ENCODE assay signal across 20 cellular contexts in genomic region chr10:58107506-58107905, GRCh38.
DNase-seq lines count a peak whose midpoint lies in the region; ATAC-seq and TF ChIP-seq lines count a peak whose summit lies in the region.
"Had no signal": no experiment of that assay in that cellular context is flagged by ENCODE, and none has a peak within 500 bp of the region (broad histone marks: within the 10 kb centered on the region; RNA-seq: fewer than 3 reads in every experiment).

No MANE protein-coding gene starts in this region.

- TF ChIP-seq CTCF in AG09309 (IDR thresholded peaks at IDR 0.05; ENCODE audit: control insufficient read depth, insufficient read depth, low read depth, low read length, missing control alignments): no peak
- no peak for TF ChIP-seq CTCF in astrocyte of the cerebellum (IDR thresholded peaks at IDR 0.05; ENCODE audit: low read depth, low read length, missing control alignments)

- TF ChIP-seq POLR2A in GM18505 (IDR thresholded peaks at IDR 0.05; ENCODE audit: borderline replicate concordance, extremely low read depth, insufficient read depth, insufficient read length): no peak

- H3K4me3 ChIP-seq in AG09309 (ENCODE audit: control insufficient read depth, low read depth, low read length) (no peak overlapping the region), astrocyte of the cerebellum (ENCODE audit: low read depth, low read length) (no peak overlapping the region)
- H3K4me3 ChIP-seq: body of pancreas, suprapubic skin had no signal

- in situ Hi-C loops in astrocyte of the cerebellum (cut with HindIII; ENCODE audit: low sequenced_read_pairs): loop anchor here (25.0 kb wide), 1 partner anchor 770 kb away; no protein-coding TSS in a partner anchor

- ATAC-seq in GM18505 (IDR thresholded peaks at IDR 0.05; ENCODE audit: unreplicated experiment) (no peak), GM18498 (IDR thresholded peaks at IDR 0.05; ENCODE audit: unreplicated experiment) (no peak), HG02763 (IDR thresholded peaks at IDR 0.05; ENCODE audit: unreplicated experiment) (no peak)
- ATAC-seq: body of pancreas, T-helper 17 cell had no signal

- peak; percentile 66 for DNase-seq in AG09309 (ENCODE audit: low read depth)
- peak; percentile 86 for DNase-seq in HS-5 (ENCODE audit: low read depth)
- peak; percentile 78 for DNase-seq in astrocyte of the cerebellum (ENCODE audit: low read depth)
- DNase-seq in iris pigment epithelial cell (ENCODE audit: low read depth): peak; percentile 37
- no peak for DNase-seq in activated CD4-positive, alpha-beta T cell treated with anti-CD3 and anti-CD28 coated beads, Interleukin-2, amount 50 U/mL, for 48 hours
- DNase-seq: activated CD4-positive, alpha-beta T cell treated with anti-CD3 and anti-CD28 coated beads, Interleukin-2, amount 50 U/mL, for 1 hour; BE2C; body of pancreas; effector CD4-positive, alpha-beta T cell; glutamatergic neuron; Karpas-422; NCI-H1930; NCI-H526; RPMI8226; stimulated activated CD4-positive, alpha-beta T cell treated with anti-CD3 and anti-CD28 coated beads, Interleukin-12 subunit alpha, Interleukin-12 subunit beta, amount 100 ng/mL, for 4 hours; T-helper 17 cell had no signal

Comparison
In these comparisons a context has a peak if more than half of its experiments do, and no peak if none do; other contexts are left out.
1. DNase-seq: peak in AG09309 (single experiment), HS-5 (single experiment), astrocyte of the cerebellum (single experiment) and iris pigment epithelial cell (single experiment); none in activated CD4-positive, alpha-beta T cell treated with anti-CD3 and anti-CD28 coated beads, Interleukin-2, amount 50 U/mL, for 48 hours (0 of 2).